In genomic region chr6:11042750-11043551, GRCh38 we compare ENCODE assay signal across 8 cellular contexts. TPM values are rescaled to one million over a fixed set of nuclear protein-coding genes. Genes with fewer than 3 reads are reported as not detected.
DNase-seq lines count a peak whose midpoint lies in the region; ATAC-seq and TF ChIP-seq lines count a peak whose summit lies in the region.

No MANE protein-coding gene starts in this region.

- TF ChIP-seq CTCF in Peyer's patch (IDR thresholded peaks at IDR 0.05) (no peak), fibroblast of lung (conservative IDR thresholded peaks at IDR 0.05 in 1 of 2, IDR thresholded peaks at IDR 0.05 in 1 of 2; ENCODE audit: low read depth in 1 of 2, low read length in 2 of 2) (no peak), psoas muscle (IDR thresholded peaks at IDR 0.05) (no peak)

- H3K4me1 ChIP-seq in Peyer's patch, result peaks cover 0 to 9% (median 4%) of the 10 kb centered on the region in 4 donors
- no peaks in the 10 kb centered on the region for H3K4me1 ChIP-seq in fibroblast of lung (ENCODE audit: control insufficient read depth, extremely low read depth, insufficient read depth, low read length)
- no peaks in the 10 kb centered on the region for H3K4me1 ChIP-seq in psoas muscle

- peak overlapping the region; percentile 63 for H3K4me3 Mint-ChIP-seq in activated T-cell treated with anti-CD3 and anti-CD28 coated beads, Interleukin-2, amount 50 U/mL, for 4 hours

- intact Hi-C loops in psoas muscle (cut with DNase I), result no loop called here

- peaks cover 0 to 17% of the 10 kb centered on the region in 2 donors for H3K27me3 ChIP-seq in Peyer's patch
- peaks cover 11% of the 10 kb centered on the region for H3K27me3 ChIP-seq in fibroblast of lung (ENCODE audit: control insufficient read depth, insufficient read depth, low read length)
- peaks cover 9 to 89% (median 13%) of the 10 kb centered on the region in 3 donors for H3K27me3 ChIP-seq in psoas muscle (ENCODE audit: insufficient read depth in 3 of 3, low read length in 2 of 3)

- no peak for ATAC-seq in activated T-cell treated with anti-CD3 and anti-CD28 coated beads, Interleukin-2, amount 50 U/mL, for 4 hours
- peak in 1 of 4 donors; percentile 19 for ATAC-seq in psoas muscle

- H3K4me3 ChIP-seq in Peyer's patch (peak overlapping the region in 3 of 4 donors; percentile 31 to 63 (median 57)), fibroblast of lung (replicated peaks in 1 of 4; ENCODE audit: control extremely low read depth in 1 of 4, insufficient read depth in 1 of 4, low read depth in 3 of 4, low read length in 4 of 4) (peak overlapping the region in 3 of 4 experiments; percentile 32 to 59 (median 57)), psoas muscle (peak overlapping the region; percentile 64)

- H3K9ac ChIP-seq in fibroblast of lung (ENCODE audit: insufficient read depth, low read length), result no peak overlapping the region

- H3K36me3 ChIP-seq in Peyer's patch (no peaks in the 10 kb centered on the region), fibroblast of lung (ENCODE audit: control insufficient read depth, insufficient read depth, low read length) (no peaks in the 10 kb centered on the region), psoas muscle (ENCODE audit: insufficient read depth in 1 of 2, low read depth in 1 of 2) (no peaks in the 10 kb centered on the region)

- no peaks in the 10 kb centered on the region for H3K9me3 Mint-ChIP-seq in activated T-cell treated with anti-CD3 and anti-CD28 coated beads, Interleukin-2, amount 50 U/mL, for 4 hours

- H2AFZ ChIP-seq in fibroblast of lung (ENCODE audit: low read length), result peak overlapping the region; percentile 21

- H3K36me3 Mint-ChIP-seq in activated T-cell treated with anti-CD3 and anti-CD28 coated beads, Interleukin-2, amount 50 U/mL, for 4 hours (ENCODE audit: insufficient read depth), result no peaks in the 10 kb centered on the region

- peaks cover 54% of the 10 kb centered on the region for H3K27me3 Mint-ChIP-seq in activated T-cell treated with anti-CD3 and anti-CD28 coated beads, Interleukin-2, amount 50 U/mL, for 4 hours (ENCODE audit: low read depth)

- H3K4me1 Mint-ChIP-seq in activated T-cell treated with anti-CD3 and anti-CD28 coated beads, Interleukin-2, amount 50 U/mL, for 4 hours (ENCODE audit: low read depth), result peaks cover 8% of the 10 kb centered on the region

- no peaks in the 10 kb centered on the region for H4K20me1 ChIP-seq in fibroblast of lung (ENCODE audit: control insufficient read depth, extremely low read depth, insufficient read depth, low read length)

- peak overlapping the region; percentile 58 for H3K4me2 ChIP-seq in fibroblast of lung (ENCODE audit: extremely low read depth, insufficient read depth, low read length)

- no peak for TF ChIP-seq POLR2A in Peyer's patch (IDR thresholded peaks at IDR 0.05)

- H3K9me3 ChIP-seq in Peyer's patch, result peaks cover 0 to 7% (median 0%) of the 10 kb centered on the region in 4 donors
- no peaks in the 10 kb centered on the region for H3K9me3 ChIP-seq in fibroblast of lung (ENCODE audit: control insufficient read depth, insufficient read depth, low read depth, low read length)
- H3K9me3 ChIP-seq in psoas muscle, result no peaks in the 10 kb centered on the region

- no peak overlapping the region for H3K27ac ChIP-seq in Peyer's patch
- H3K27ac ChIP-seq in fibroblast of lung (ENCODE audit: insufficient read depth, low read length), result no peak overlapping the region
- no peak overlapping the region for H3K27ac ChIP-seq in psoas muscle

- H3K79me2 ChIP-seq in fibroblast of lung (ENCODE audit: control insufficient read depth, insufficient read depth, low read length), result no peaks in the 10 kb centered on the region

- DNase-seq in activated T-cell treated with anti-CD3 and anti-CD28 coated beads, Interleukin-2, amount 50 U/mL, for 4 hours, result no peak
- DNase-seq in activated T-cell treated with anti-CD3 and anti-CD28 coated beads, Interleukin-2, amount 50 U/mL, for 1 hour, result no peak
- DNase-seq in Peyer's patch (no peak), fibroblast of lung (ENCODE audit: low read depth in 2 of 2) (peak; percentile 19 to 33), psoas muscle (no peak), NCI-H1048 (lab: John Stamatoyannopoulos, UW) (no peak), 8988T (no peak), SKM-1 treated with dmso at 0.1 percent for 144 hours (lab: John Stamatoyannopoulos, UW; ENCODE audit: unreplicated experiment) (no peak)

- WGBS in psoas muscle, 3 donors, result 13 to 16% (median 14%) methylated on average over 17 of the region's 17 CpGs

RNA-seq across cellular contexts. Expression of gene ELOVL2, which starts 1.2 kb away (rescaled TPM):
- total RNA-seq in activated T-cell treated with anti-CD3 and anti-CD28 coated beads, Interleukin-2, amount 50 U/mL, for 4 hours, result not detected
- total RNA-seq in Peyer's patch (under 1 TPM in 2 of 4 donors, not detected in 2; 0.18 to 0.27 TPM), fibroblast of lung (under 0.01 and 1.0 TPM in 2 replicates), psoas muscle (under 1 TPM; 0.36 to 0.93 (median 0.56) TPM)
- polyA plus RNA-seq in fibroblast of lung (1.7 and 13.9 TPM in 2 replicates), psoas muscle (under 1 TPM; 0.34 to 0.74 (median 0.57) TPM)
- polyA plus RNA-seq in fibroblast of lung (2012), result 1.1 and 8.5 TPM in 2 replicates
- polyA minus RNA-seq in fibroblast of lung (ENCODE audit: low replicate concordance), result 1.0 and 3.7 TPM in 2 replicates

RNA-seq across cellular contexts. Expression of gene SMIM13, which starts 50.7 kb away (rescaled TPM):
- 10 to 100 TPM; 13.7 to 15.2 (median 14.9) TPM for total RNA-seq in activated T-cell treated with anti-CD3 and anti-CD28 coated beads, Interleukin-2, amount 50 U/mL, for 4 hours
- 1 to 10 TPM; 4.1 to 6.3 (median 4.7) TPM for total RNA-seq in Peyer's patch
- total RNA-seq in fibroblast of lung, result 6.7 and 7.4 TPM in 2 replicates
- polyA plus RNA-seq in fibroblast of lung, result 4.6 and 6.9 TPM in 2 replicates
- 6.8 and 8.7 TPM in 2 replicates for polyA plus RNA-seq in fibroblast of lung (2012)
- 0.26 TPM in 1 of 2 replicates, not detected in the other for polyA minus RNA-seq in fibroblast of lung (ENCODE audit: low replicate concordance)
- total RNA-seq in psoas muscle, result 10 to 100 TPM in 3 of 4 donors, 1 to 10 TPM in 1; 10.0 to 16.6 (median 11.8) TPM
- 10 to 100 TPM in 1 of 3 donors, 1 to 10 TPM in 2; 5.6 to 19.1 (median 7.6) TPM for polyA plus RNA-seq in psoas muscle

Comparison
In these comparisons a context has a peak if more than half of its experiments do, and no peak if none do; other contexts are left out.
1. DNase-seq: peak in fibroblast of lung (2 of 2); none in activated T-cell treated with anti-CD3 and anti-CD28 coated beads, Interleukin-2, amount 50 U/mL, for 4 hours (single experiment), activated T-cell treated with anti-CD3 and anti-CD28 coated beads, Interleukin-2, amount 50 U/mL, for 1 hour (single experiment), Peyer's patch (0 of 3), psoas muscle (0 of 2), NCI-H1048 (single experiment), 8988T (single experiment) and SKM-1 treated with dmso at 0.1 percent for 144 hours (single experiment).
2. Peak in every context shown above with its lines, with median percentiles within 50 percentile points of each other: H3K4me3 ChIP-seq.